9 cellular contexts compared by ENCODE assay signal in genomic region chr15:78930577-78931388, GRCh38. TPM values are rescaled to one million over a fixed set of nuclear protein-coding genes. Genes with fewer than 3 reads are reported as not detected.
A peak's percentile ranks its signal among the peaks of the same experiment; 100 is the strongest.
DNase-seq lines count a peak whose midpoint lies in the region; ATAC-seq, FAIRE-seq and TF ChIP-seq lines count a peak whose summit lies in the region.
"Had no signal": no experiment of that assay in that cellular context is flagged by ENCODE, and none has a peak within 500 bp of the region (broad histone marks: within the 10 kb centered on the region; RNA-seq: fewer than 3 reads in every experiment).

No MANE protein-coding gene starts in this region.

- no peak overlapping the region for H3K4me3 ChIP-seq in fibroblast of lung (replicated peaks in 1 of 4; ENCODE audit: control extremely low read depth in 1 of 4, insufficient read depth in 1 of 4, low read depth in 3 of 4, low read length in 4 of 4)
- no peak overlapping the region for H3K4me3 ChIP-seq in skeletal muscle cell (ENCODE audit: low read depth, low read length)
- H3K4me3 ChIP-seq in CD4-positive, alpha-beta memory T cell (ENCODE audit: low read length in 2 of 2) = no peak overlapping the region

- H3K27ac ChIP-seq in fibroblast of lung (ENCODE audit: insufficient read depth, low read length) = no peak overlapping the region
- no peak overlapping the region for H3K27ac ChIP-seq in CD4-positive, alpha-beta memory T cell (ENCODE audit: low read depth, low read length)

- H3K4me1 Mint-ChIP-seq in CD4-positive, alpha-beta memory T cell = peaks cover 0 to 4% (median 1%) of the 10 kb centered on the region in 4 donors

- H3K9ac ChIP-seq in fibroblast of lung (ENCODE audit: insufficient read depth, low read length) = no peak overlapping the region

- intact Hi-C loops in CD4-positive, alpha-beta memory T cell (cut with micrococcal nuclease) = no loop called here

- H3K79me2 ChIP-seq in fibroblast of lung (ENCODE audit: control insufficient read depth, insufficient read depth, low read length) = no peaks in the 10 kb centered on the region

- no peaks in the 10 kb centered on the region for H3K27me3 Mint-ChIP-seq in CD4-positive, alpha-beta memory T cell

- H3K4me3 Mint-ChIP-seq in CD4-positive, alpha-beta memory T cell = no peak overlapping the region

- POLR2A ChIA-PET in CD4-positive, alpha-beta memory T cell (lab: Charles Lee; ENCODE audit: partially characterized antibody) = interaction anchor here (1.0 to 1.1 kb wide), 2 partner anchors 57 to 58 kb away, joined by 3 read pairs; partner anchors contain the start of gene MORF4L1

- peaks cover 12% of the 10 kb centered on the region for H3K4me1 ChIP-seq in fibroblast of lung (ENCODE audit: control insufficient read depth, extremely low read depth, insufficient read depth, low read length)
- H3K4me1 ChIP-seq in CD4-positive, alpha-beta memory T cell (ENCODE audit: insufficient read depth, low read length) = no peaks in the 10 kb centered on the region

- FAIRE-seq in GM12891 (lab: Jason Lieb, UNC) = peak; percentile 13
- peak; percentile 97 for FAIRE-seq in RCC 7860 (lab: Jason Lieb, UNC)

- no peaks in the 10 kb centered on the region for H4K20me1 ChIP-seq in fibroblast of lung (ENCODE audit: control insufficient read depth, extremely low read depth, insufficient read depth, low read length)

- no peak overlapping the region for H2AFZ ChIP-seq in fibroblast of lung (ENCODE audit: low read length)

- ATAC-seq in HG03460 (IDR thresholded peaks at IDR 0.05; ENCODE audit: unreplicated experiment) = no peak

- TF ChIP-seq CTCF in fibroblast of lung (conservative IDR thresholded peaks at IDR 0.05 in 1 of 2, IDR thresholded peaks at IDR 0.05 in 1 of 2; ENCODE audit: low read depth in 1 of 2, low read length in 2 of 2) = no peak

- H3K27ac Mint-ChIP-seq in CD4-positive, alpha-beta memory T cell = peak overlapping the region in 1 of 7 donors; percentile 35

- TF ChIP-seq POLR2A in GM12891 (IDR thresholded peaks at IDR 0.05; ENCODE audit: low read depth, low read length) = no peak

- DNase-seq in GM12891 (ENCODE audit: insufficient read length, low spot score) = no peak
- peak; percentile 94 for DNase-seq in RCC 7860 (ENCODE audit: low spot score)
- peak; percentile 81 to 97 for DNase-seq in fibroblast of lung (ENCODE audit: low read depth in 2 of 2)
- DNase-seq in skeletal muscle cell (ENCODE audit: low read depth) = peak; percentile 45
- no peak for DNase-seq in CD4-positive, alpha-beta memory T cell
- DNase-seq in activated CD8-positive, alpha-beta memory T cell treated with anti-CD3 and anti-CD28 coated beads for 24 hours = no peak
- no peak for DNase-seq in activated CD8-positive, alpha-beta memory T cell treated with anti-CD3 and anti-CD28 coated beads, Interleukin-2, amount 50 U/mL, for 48 hours
- DNase-seq: activated CD4-positive, alpha-beta T cell treated with anti-CD3 and anti-CD28 coated beads for 4 hours had no signal

- no peaks in the 10 kb centered on the region for H3K9me3 ChIP-seq in fibroblast of lung (ENCODE audit: control insufficient read depth, insufficient read depth, low read depth, low read length)
- H3K9me3 ChIP-seq in CD4-positive, alpha-beta memory T cell (ENCODE audit: control insufficient read depth in 1 of 2, low read length in 2 of 2) = no peaks in the 10 kb centered on the region

- no peaks in the 10 kb centered on the region for H3K36me3 ChIP-seq in fibroblast of lung (ENCODE audit: control insufficient read depth, insufficient read depth, low read length)
- peaks cover 6% of the 10 kb centered on the region for H3K36me3 ChIP-seq in CD4-positive, alpha-beta memory T cell (ENCODE audit: insufficient read depth, low read length)

- peaks cover 0 to 2% (median 0%) of the 10 kb centered on the region in 8 donors for H3K9me3 Mint-ChIP-seq in CD4-positive, alpha-beta memory T cell

- peaks cover 18 to 37% of the 10 kb centered on the region in 2 donors for H3K36me3 Mint-ChIP-seq in CD4-positive, alpha-beta memory T cell

- H3K27me3 ChIP-seq in fibroblast of lung (ENCODE audit: control insufficient read depth, insufficient read depth, low read length) = no peaks in the 10 kb centered on the region
- no peaks in the 10 kb centered on the region for H3K27me3 ChIP-seq in CD4-positive, alpha-beta memory T cell (ENCODE audit: insufficient read depth, low read length)

- CTCF ChIA-PET in CD4-positive, alpha-beta memory T cell (lab: Charles Lee; ENCODE audit: partially characterized antibody) = interaction anchor here (1.0 kb wide), 1 partner anchor 9 kb away, joined by 5 read pairs; no protein-coding TSS in a partner anchor

- H3K4me2 ChIP-seq in fibroblast of lung (ENCODE audit: extremely low read depth, insufficient read depth, low read length) = peak overlapping the region; percentile 62

TF ChIP-seq in GM12891, 5 proteins besides CTCF, POLR2A, EP300 and RAD21:
- peak; percentile 23; the same call in 1 of the 2 replicates for TF ChIP-seq POLR2AphosphoS5 (IDR thresholded peaks at IDR 0.05; ENCODE audit: low read depth, low read length)
- TF ChIP-seq SPI1 (IDR thresholded peaks at IDR 0.05; ENCODE audit: low read depth, low read length) = no peak
TF ChIP-seq in GM12891: peak in this region for 1.

RNA-seq across cellular contexts. Expression of gene CTSH, which starts 14.1 kb away (rescaled TPM):
- polyA plus RNA-seq in GM12891 (2012; ENCODE audit: low read depth, missing spikeins) = 464 TPM
- total RNA-seq in fibroblast of lung = 6.9 and 34.2 TPM in 2 replicates
- 5.3 and 10.0 TPM in 2 replicates for polyA plus RNA-seq in fibroblast of lung
- 4.4 and 8.1 TPM in 2 replicates for polyA plus RNA-seq in fibroblast of lung (2012)
- polyA minus RNA-seq in fibroblast of lung (ENCODE audit: low replicate concordance) = 1.2 and 4.9 TPM in 2 replicates
- 10 to 100 TPM; 32.8 to 35.6 TPM for total RNA-seq in CD4-positive, alpha-beta memory T cell
- 100 to 1,000 TPM; 150 to 152 TPM for polyA plus RNA-seq in CD4-positive, alpha-beta memory T cell

RNA-seq across cellular contexts. Expression of gene MORF4L1, which starts 58.1 kb away (rescaled TPM):
- polyA plus RNA-seq in GM12891 (2012; ENCODE audit: low read depth, missing spikeins) = 287 TPM
- total RNA-seq in fibroblast of lung = 268 and 345 TPM in 2 replicates
- 616 and 710 TPM in 2 replicates for polyA plus RNA-seq in fibroblast of lung
- 400 and 554 TPM in 2 replicates for polyA plus RNA-seq in fibroblast of lung (2012)
- polyA minus RNA-seq in fibroblast of lung (ENCODE audit: low replicate concordance) = 36.7 and 38.4 TPM in 2 replicates
- 100 to 1,000 TPM; 260 to 263 TPM for total RNA-seq in CD4-positive, alpha-beta memory T cell
- 100 to 1,000 TPM; 284 to 395 TPM for polyA plus RNA-seq in CD4-positive, alpha-beta memory T cell

Comparison
In these comparisons a context has a peak if more than half of its experiments do, and no peak if none do; other contexts are left out.
1. DNase-seq: peak in RCC 7860 (single experiment), fibroblast of lung (2 of 2) and skeletal muscle cell (single experiment); none in GM12891 (single experiment), CD4-positive, alpha-beta memory T cell (0 of 5), activated CD8-positive, alpha-beta memory T cell treated with anti-CD3 and anti-CD28 coated beads for 24 hours (single experiment) and activated CD8-positive, alpha-beta memory T cell treated with anti-CD3 and anti-CD28 coated beads, Interleukin-2, amount 50 U/mL, for 48 hours (single experiment).